10 cellular contexts compared by ENCODE assay signal in the genomic region with DNA sequence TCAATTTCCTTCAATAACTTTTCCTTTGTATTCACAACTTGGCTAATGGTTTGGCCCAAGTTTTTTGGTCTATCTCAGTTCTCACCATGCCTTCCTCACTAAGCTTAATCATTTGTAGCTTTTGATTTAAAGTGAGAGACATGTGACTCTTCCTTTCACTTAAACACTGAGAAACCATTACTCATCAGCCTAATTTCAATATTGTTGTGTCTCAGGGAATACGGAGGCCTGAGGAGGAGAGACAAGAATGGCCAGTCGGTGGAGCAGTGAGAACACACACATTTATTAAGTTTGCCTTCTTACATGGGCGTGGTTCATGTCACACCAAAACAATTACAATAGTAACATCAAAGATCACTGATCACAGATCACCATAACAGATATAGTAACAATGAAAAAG. TPM values are rescaled to one million over a fixed set of nuclear protein-coding genes. Genes with fewer than 3 reads are reported as not detected.
DNase-seq lines count a peak whose midpoint lies in the region; FAIRE-seq and TF ChIP-seq lines count a peak whose summit lies in the region.
"Had no signal": no experiment of that assay in that cellular context is flagged by ENCODE, and none has a peak within 500 bp of the region (broad histone marks: within the 10 kb centered on the region; RNA-seq: fewer than 3 reads in every experiment).

No MANE protein-coding gene starts in this region.

- H3K4me1 ChIP-seq in right atrium auricular region: no peaks in the 10 kb centered on the region

- peaks cover 0 to 15% of the 10 kb centered on the region in 2 donors for H3K9me3 ChIP-seq in right atrium auricular region

- H3K27me3 ChIP-seq in bronchial epithelial cell (ENCODE audit: control insufficient read depth, insufficient read depth, low read length): no peaks in the 10 kb centered on the region
- no peaks in the 10 kb centered on the region for H3K27me3 ChIP-seq in right atrium auricular region

- peak; percentile 19 for DNase-seq in stimulated activated naive CD4-positive, alpha-beta T cell treated with Interleukin-2 at 50 U/mL for 16 hours (lab: John Stamatoyannopoulos, UW)
- no peak for DNase-seq in stimulated activated naive CD4-positive, alpha-beta T cell (lab: John Stamatoyannopoulos, UW)
- peak; percentile 20 for DNase-seq in HT-29 (ENCODE audit: low spot score)
- peak; percentile 86 for DNase-seq in bronchial epithelial cell (ENCODE audit: low read depth)
- DNase-seq in DMS114 treated with DMSO at 0.1 percent for 48 hours (lab: John Stamatoyannopoulos, UW; ENCODE audit: unreplicated experiment): no peak
- DNase-seq in KBM-7: no peak
- DNase-seq in right atrium auricular region (ENCODE audit: low spot score): no peak
- DNase-seq in NCI-H2227 (lab: John Stamatoyannopoulos, UW; ENCODE audit: unreplicated experiment): no peak
- DNase-seq: central memory CD4-positive, alpha-beta T cell; NCI-H1105 had no signal

- H3K4me3 ChIP-seq in bronchial epithelial cell (ENCODE audit: low read depth, low read length): no peak overlapping the region
- no peak overlapping the region for H3K4me3 ChIP-seq in right atrium auricular region

- in situ Hi-C loops in KBM-7 (cut with MboI; ENCODE audit: low pct_unique_long_range_greater_than_20kb, low sequenced_read_pairs): no loop called here

- no peak overlapping the region for H3K27ac ChIP-seq in right atrium auricular region

- H3K36me3 ChIP-seq in bronchial epithelial cell (ENCODE audit: control insufficient read depth, insufficient read depth, low read length) (no peaks in the 10 kb centered on the region), right atrium auricular region (no peaks in the 10 kb centered on the region)

- TF ChIP-seq CTCF in bronchial epithelial cell (IDR thresholded peaks at IDR 0.05; ENCODE audit: insufficient read depth, low read length, severe bottlenecking): no peak
- TF ChIP-seq CTCF in right atrium auricular region (IDR thresholded peaks at IDR 0.05): no peak

- no peak for FAIRE-seq in bronchial epithelial cell (lab: Jason Lieb, UNC)

RNA-seq across cellular contexts. Expression of gene TSPAN5, which starts 56.7 kb away (rescaled TPM):
- 5.6 and 6.2 TPM in 2 replicates for total RNA-seq in HT-29 (2014; rRNA removed; shearing (Covaris generic))
- total RNA-seq in bronchial epithelial cell (12.7 and 13.7 TPM in 2 replicates), right atrium auricular region (1 to 10 TPM; 1.8 to 5.7 TPM)

Comparison
In these comparisons a context has a peak if more than half of its experiments do, and no peak if none do; other contexts are left out.
1. DNase-seq: peak in stimulated activated naive CD4-positive, alpha-beta T cell treated with Interleukin-2 at 50 U/mL for 16 hours (single experiment), HT-29 (single experiment) and bronchial epithelial cell (single experiment); none in stimulated activated naive CD4-positive, alpha-beta T cell (0 of 6), DMS114 treated with DMSO at 0.1 percent for 48 hours (single experiment), KBM-7 (single experiment), right atrium auricular region (single experiment) and NCI-H2227 (single experiment).